Comparison of ENCODE assay signal across 8 cellular contexts in genomic region chr5:128905225-128906110, GRCh38. TPM values are rescaled to one million over a fixed set of nuclear protein-coding genes. Genes with fewer than 3 reads are reported as not detected.
DNase-seq lines count a peak whose midpoint lies in the region; ATAC-seq, FAIRE-seq and TF ChIP-seq lines count a peak whose summit lies in the region.

No MANE protein-coding gene starts in this region.

- FAIRE-seq in HTR-8/SVneo (lab: Jason Lieb, UNC) = no peak

- peak; percentile 16 for DNase-seq in activated naive CD4-positive, alpha-beta T cell treated with Interleukin-2 at 50 U/mL for 16 hours
- DNase-seq in activated naive CD4-positive, alpha-beta T cell (lab: John Stamatoyannopoulos, UW) = no peak
- DNase-seq in HTR-8/SVneo (ENCODE audit: insufficient read length, low spot score) (peak; percentile 27), SHP77 (lab: John Stamatoyannopoulos, UW) (peak; percentile 5 to 16), cardiac fibroblast (ENCODE audit: low read depth in 2 of 2) (peak; percentile 78 to 79), kidney epithelial cell (ENCODE audit: low read depth) (peak; percentile 14)
- DNase-seq in stimulated activated naive CD8-positive, alpha-beta T cell treated with anti-CD3 and anti-CD28 coated beads, Interleukin-15, amount 100 ng/mL, for 72 hours = peak in 1 of 2 donors; percentile 16

- no peaks in the 10 kb centered on the region for H3K4me1 Mint-ChIP-seq in stimulated activated naive CD8-positive, alpha-beta T cell treated with anti-CD3 and anti-CD28 coated beads, Interleukin-15, amount 100 ng/mL, for 72 hours

- no peak overlapping the region for H3K4me3 ChIP-seq in cardiac fibroblast (replicated peaks in 1 of 2; ENCODE audit: low read depth in 2 of 2, low read length in 2 of 2)
- H3K4me3 ChIP-seq in kidney epithelial cell (ENCODE audit: low read depth, low read length) = no peak overlapping the region

- TF ChIP-seq CTCF in cardiac fibroblast (IDR thresholded peaks at IDR 0.05; ENCODE audit: low read depth, low read length) = peak; percentile 73
- peak; percentile 73 for TF ChIP-seq CTCF in kidney epithelial cell (IDR thresholded peaks at IDR 0.05; ENCODE audit: insufficient read depth, low read length, poor library complexity, severe bottlenecking)

- no peaks in the 10 kb centered on the region for H3K36me3 ChIP-seq in kidney epithelial cell (ENCODE audit: control insufficient read depth, insufficient read depth, low read length)

- no peaks in the 10 kb centered on the region for H3K27me3 ChIP-seq in kidney epithelial cell (ENCODE audit: control insufficient read depth, insufficient read depth, low read length)

- no peak overlapping the region for H3K4me3 Mint-ChIP-seq in stimulated activated naive CD8-positive, alpha-beta T cell treated with anti-CD3 and anti-CD28 coated beads, Interleukin-15, amount 100 ng/mL, for 72 hours

- ATAC-seq in GM21737 (IDR thresholded peaks at IDR 0.05; ENCODE audit: unreplicated experiment) = peak; percentile 94
- peak; percentile 78 for ATAC-seq in stimulated activated naive CD8-positive, alpha-beta T cell treated with anti-CD3 and anti-CD28 coated beads, Interleukin-15, amount 100 ng/mL, for 72 hours

- H3K27ac Mint-ChIP-seq in stimulated activated naive CD8-positive, alpha-beta T cell treated with anti-CD3 and anti-CD28 coated beads, Interleukin-15, amount 100 ng/mL, for 72 hours = no peak overlapping the region

- no peaks in the 10 kb centered on the region for H3K9me3 Mint-ChIP-seq in stimulated activated naive CD8-positive, alpha-beta T cell treated with anti-CD3 and anti-CD28 coated beads, Interleukin-15, amount 100 ng/mL, for 72 hours

- no peaks in the 10 kb centered on the region for H3K27me3 Mint-ChIP-seq in stimulated activated naive CD8-positive, alpha-beta T cell treated with anti-CD3 and anti-CD28 coated beads, Interleukin-15, amount 100 ng/mL, for 72 hours

RNA-seq across cellular contexts. Expression of gene SLC27A6, which starts 59.8 kb away (rescaled TPM):
- total RNA-seq in kidney epithelial cell = 1.2 and 1.6 TPM in 2 replicates

Comparison
In these comparisons a context has a peak if more than half of its experiments do, and no peak if none do; other contexts are left out.
1. DNase-seq: peak in activated naive CD4-positive, alpha-beta T cell treated with Interleukin-2 at 50 U/mL for 16 hours (single experiment), HTR-8/SVneo (single experiment), SHP77 (2 of 2), cardiac fibroblast (2 of 2) and kidney epithelial cell (single experiment); none in activated naive CD4-positive, alpha-beta T cell (0 of 4).